Comparison of ENCODE assay signal across 1 cellular context in the genomic region with DNA sequence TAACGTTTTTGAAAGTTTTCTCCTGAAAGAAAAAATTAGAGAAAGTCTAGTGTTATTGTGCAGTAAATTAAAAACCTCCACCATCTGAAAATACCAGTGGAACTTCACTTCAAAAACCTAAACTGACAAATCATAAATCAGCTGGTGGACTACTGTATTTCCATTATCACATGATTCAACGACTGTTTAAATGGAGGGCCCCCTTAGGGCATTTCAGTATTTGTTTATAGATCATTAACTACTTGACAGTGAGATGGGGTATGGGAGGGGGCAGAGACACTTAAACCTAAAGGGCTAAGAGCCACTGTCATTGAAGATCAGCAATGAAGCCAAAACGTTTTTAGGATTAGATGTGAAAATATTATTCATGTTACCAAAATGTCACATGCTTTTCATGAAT.
TF ChIP-seq lines count a peak whose summit lies in the region.

No MANE protein-coding gene starts in this region.

TF ChIP-seq in HEK293, 187 proteins besides CTCF, POLR2A, EP300 and RAD21 (continued from another document and continues in another):
- TF ChIP-seq, protein P1, sequence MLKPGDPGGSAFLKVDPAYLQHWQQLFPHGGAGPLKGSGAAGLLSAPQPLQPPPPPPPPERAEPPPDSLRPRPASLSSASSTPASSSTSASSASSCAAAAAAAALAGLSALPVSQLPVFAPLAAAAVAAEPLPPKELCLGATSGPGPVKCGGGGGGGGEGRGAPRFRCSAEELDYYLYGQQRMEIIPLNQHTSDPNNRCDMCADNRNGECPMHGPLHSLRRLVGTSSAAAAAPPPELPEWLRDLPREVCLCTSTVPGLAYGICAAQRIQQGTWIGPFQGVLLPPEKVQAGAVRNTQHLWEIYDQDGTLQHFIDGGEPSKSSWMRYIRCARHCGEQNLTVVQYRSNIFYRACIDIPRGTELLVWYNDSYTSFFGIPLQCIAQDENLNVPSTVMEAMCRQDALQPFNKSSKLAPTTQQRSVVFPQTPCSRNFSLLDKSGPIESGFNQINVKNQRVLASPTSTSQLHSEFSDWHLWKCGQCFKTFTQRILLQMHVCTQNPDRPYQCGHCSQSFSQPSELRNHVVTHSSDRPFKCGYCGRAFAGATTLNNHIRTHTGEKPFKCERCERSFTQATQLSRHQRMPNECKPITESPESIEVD (tag by site-specific recombination; IDR thresholded peaks at IDR 0.05): peak; percentile 92
- 0 out of 2 replicates have a peak, but pooled peaks have one; percentile 11 for TF ChIP-seq ZNF558 (tag by site-specific recombination; IDR thresholded peaks at IDR 0.05)
- TF ChIP-seq, protein P2, sequence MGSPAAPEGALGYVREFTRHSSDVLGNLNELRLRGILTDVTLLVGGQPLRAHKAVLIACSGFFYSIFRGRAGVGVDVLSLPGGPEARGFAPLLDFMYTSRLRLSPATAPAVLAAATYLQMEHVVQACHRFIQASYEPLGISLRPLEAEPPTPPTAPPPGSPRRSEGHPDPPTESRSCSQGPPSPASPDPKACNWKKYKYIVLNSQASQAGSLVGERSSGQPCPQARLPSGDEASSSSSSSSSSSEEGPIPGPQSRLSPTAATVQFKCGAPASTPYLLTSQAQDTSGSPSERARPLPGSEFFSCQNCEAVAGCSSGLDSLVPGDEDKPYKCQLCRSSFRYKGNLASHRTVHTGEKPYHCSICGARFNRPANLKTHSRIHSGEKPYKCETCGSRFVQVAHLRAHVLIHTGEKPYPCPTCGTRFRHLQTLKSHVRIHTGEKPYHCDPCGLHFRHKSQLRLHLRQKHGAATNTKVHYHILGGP (tag by site-specific recombination; IDR thresholded peaks at IDR 0.05): peak; percentile 61
- no peak for TF ChIP-seq ZSCAN16 (tag by site-specific recombination; IDR thresholded peaks at IDR 0.05)
- TF ChIP-seq, protein P3, sequence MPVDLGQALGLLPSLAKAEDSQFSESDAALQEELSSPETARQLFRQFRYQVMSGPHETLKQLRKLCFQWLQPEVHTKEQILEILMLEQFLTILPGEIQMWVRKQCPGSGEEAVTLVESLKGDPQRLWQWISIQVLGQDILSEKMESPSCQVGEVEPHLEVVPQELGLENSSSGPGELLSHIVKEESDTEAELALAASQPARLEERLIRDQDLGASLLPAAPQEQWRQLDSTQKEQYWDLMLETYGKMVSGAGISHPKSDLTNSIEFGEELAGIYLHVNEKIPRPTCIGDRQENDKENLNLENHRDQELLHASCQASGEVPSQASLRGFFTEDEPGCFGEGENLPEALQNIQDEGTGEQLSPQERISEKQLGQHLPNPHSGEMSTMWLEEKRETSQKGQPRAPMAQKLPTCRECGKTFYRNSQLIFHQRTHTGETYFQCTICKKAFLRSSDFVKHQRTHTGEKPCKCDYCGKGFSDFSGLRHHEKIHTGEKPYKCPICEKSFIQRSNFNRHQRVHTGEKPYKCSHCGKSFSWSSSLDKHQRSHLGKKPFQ (tag by site-specific recombination; IDR thresholded peaks at IDR 0.05): no peak
- TF ChIP-seq ZNF223 (tag by site-specific recombination; IDR thresholded peaks at IDR 0.05): no peak
- TF ChIP-seq ZNF768 (tag by site-specific recombination; IDR thresholded peaks at IDR 0.05): peak; percentile 0; the same call in 1 of the 2 replicates
- TF ChIP-seq, protein P4, sequence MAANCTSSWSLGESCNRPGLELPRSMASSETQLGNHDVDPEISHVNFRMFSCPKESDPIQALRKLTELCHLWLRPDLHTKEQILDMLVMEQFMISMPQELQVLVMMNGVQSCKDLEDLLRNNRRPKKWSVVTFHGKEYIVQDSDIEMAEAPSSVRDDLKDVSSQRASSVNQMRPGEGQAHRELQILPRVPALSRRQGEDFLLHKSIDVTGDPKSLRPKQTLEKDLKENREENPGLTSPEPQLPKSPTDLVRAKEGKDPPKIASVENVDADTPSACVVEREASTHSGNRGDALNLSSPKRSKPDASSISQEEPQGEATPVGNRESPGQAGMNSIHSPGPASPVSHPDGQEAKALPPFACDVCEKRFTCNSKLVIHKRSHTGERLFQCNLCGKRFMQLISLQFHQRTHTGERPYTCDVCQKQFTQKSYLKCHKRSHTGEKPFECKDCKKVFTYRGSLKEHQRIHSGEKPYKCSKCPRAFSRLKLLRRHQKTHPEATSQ (tag by site-specific recombination; IDR thresholded peaks at IDR 0.05): no peak
- no peak for TF ChIP-seq ZNF544 (tag by site-specific recombination; IDR thresholded peaks at IDR 0.05)
- TF ChIP-seq ZNF510 (tag by site-specific recombination; IDR thresholded peaks at IDR 0.05; ENCODE audit: insufficient replicate concordance): no peak
- TF ChIP-seq, protein P5, sequence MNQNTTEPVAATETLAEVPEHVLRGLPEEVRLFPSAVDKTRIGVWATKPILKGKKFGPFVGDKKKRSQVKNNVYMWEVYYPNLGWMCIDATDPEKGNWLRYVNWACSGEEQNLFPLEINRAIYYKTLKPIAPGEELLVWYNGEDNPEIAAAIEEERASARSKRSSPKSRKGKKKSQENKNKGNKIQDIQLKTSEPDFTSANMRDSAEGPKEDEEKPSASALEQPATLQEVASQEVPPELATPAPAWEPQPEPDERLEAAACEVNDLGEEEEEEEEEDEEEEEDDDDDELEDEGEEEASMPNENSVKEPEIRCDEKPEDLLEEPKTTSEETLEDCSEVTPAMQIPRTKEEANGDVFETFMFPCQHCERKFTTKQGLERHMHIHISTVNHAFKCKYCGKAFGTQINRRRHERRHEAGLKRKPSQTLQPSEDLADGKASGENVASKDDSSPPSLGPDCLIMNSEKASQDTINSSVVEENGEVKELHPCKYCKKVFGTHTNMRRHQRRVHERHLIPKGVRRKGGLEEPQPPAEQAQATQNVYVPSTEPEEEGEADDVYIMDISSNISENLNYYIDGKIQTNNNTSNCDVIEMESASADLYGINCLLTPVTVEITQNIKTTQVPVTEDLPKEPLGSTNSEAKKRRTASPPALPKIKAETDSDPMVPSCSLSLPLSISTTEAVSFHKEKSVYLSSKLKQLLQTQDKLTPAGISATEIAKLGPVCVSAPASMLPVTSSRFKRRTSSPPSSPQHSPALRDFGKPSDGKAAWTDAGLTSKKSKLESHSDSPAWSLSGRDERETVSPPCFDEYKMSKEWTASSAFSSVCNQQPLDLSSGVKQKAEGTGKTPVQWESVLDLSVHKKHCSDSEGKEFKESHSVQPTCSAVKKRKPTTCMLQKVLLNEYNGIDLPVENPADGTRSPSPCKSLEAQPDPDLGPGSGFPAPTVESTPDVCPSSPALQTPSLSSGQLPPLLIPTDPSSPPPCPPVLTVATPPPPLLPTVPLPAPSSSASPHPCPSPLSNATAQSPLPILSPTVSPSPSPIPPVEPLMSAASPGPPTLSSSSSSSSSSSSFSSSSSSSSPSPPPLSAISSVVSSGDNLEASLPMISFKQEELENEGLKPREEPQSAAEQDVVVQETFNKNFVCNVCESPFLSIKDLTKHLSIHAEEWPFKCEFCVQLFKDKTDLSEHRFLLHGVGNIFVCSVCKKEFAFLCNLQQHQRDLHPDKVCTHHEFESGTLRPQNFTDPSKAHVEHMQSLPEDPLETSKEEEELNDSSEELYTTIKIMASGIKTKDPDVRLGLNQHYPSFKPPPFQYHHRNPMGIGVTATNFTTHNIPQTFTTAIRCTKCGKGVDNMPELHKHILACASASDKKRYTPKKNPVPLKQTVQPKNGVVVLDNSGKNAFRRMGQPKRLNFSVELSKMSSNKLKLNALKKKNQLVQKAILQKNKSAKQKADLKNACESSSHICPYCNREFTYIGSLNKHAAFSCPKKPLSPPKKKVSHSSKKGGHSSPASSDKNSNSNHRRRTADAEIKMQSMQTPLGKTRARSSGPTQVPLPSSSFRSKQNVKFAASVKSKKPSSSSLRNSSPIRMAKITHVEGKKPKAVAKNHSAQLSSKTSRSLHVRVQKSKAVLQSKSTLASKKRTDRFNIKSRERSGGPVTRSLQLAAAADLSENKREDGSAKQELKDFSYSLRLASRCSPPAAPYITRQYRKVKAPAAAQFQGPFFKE (tag by site-specific recombination; IDR thresholded peaks at IDR 0.05; ENCODE audit: borderline replicate concordance): no peak
- TF ChIP-seq TRIM28 (IDR thresholded peaks at IDR 0.05; ENCODE audit: borderline replicate concordance, low read length): no peak; the same call in 1 of the 2 replicates
- no peak for TF ChIP-seq ZNF529 (tag by site-specific recombination; IDR thresholded peaks at IDR 0.05; ENCODE audit: insufficient replicate concordance)
- no peak for TF ChIP-seq ZNF16 (tag by site-specific recombination; IDR thresholded peaks at IDR 0.05; ENCODE audit: low read depth)
- TF ChIP-seq, protein P6, sequence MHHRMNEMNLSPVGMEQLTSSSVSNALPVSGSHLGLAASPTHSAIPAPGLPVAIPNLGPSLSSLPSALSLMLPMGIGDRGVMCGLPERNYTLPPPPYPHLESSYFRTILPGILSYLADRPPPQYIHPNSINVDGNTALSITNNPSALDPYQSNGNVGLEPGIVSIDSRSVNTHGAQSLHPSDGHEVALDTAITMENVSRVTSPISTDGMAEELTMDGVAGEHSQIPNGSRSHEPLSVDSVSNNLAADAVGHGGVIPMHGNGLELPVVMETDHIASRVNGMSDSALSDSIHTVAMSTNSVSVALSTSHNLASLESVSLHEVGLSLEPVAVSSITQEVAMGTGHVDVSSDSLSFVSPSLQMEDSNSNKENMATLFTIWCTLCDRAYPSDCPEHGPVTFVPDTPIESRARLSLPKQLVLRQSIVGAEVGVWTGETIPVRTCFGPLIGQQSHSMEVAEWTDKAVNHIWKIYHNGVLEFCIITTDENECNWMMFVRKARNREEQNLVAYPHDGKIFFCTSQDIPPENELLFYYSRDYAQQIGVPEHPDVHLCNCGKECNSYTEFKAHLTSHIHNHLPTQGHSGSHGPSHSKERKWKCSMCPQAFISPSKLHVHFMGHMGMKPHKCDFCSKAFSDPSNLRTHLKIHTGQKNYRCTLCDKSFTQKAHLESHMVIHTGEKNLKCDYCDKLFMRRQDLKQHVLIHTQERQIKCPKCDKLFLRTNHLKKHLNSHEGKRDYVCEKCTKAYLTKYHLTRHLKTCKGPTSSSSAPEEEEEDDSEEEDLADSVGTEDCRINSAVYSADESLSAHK (tag by site-specific recombination; IDR thresholded peaks at IDR 0.05): 0 out of 2 replicates have a peak, but pooled peaks have one; percentile 33
- no peak for TF ChIP-seq ZNF133 (tag by site-specific recombination; IDR thresholded peaks at IDR 0.05)
- no peak for TF ChIP-seq ZNF791 (tag by site-specific recombination; IDR thresholded peaks at IDR 0.05)
- TF ChIP-seq, protein P7, sequence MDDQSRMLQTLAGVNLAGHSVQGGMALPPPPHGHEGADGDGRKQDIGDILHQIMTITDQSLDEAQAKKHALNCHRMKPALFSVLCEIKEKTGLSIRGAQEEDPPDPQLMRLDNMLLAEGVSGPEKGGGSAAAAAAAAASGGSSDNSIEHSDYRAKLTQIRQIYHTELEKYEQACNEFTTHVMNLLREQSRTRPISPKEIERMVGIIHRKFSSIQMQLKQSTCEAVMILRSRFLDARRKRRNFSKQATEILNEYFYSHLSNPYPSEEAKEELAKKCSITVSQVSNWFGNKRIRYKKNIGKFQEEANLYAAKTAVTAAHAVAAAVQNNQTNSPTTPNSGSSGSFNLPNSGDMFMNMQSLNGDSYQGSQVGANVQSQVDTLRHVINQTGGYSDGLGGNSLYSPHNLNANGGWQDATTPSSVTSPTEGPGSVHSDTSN (CRISPR knock-in tag; IDR thresholded peaks at IDR 0.05): no peak
- no peak for TF ChIP-seq ZNF391 (tag by site-specific recombination; IDR thresholded peaks at IDR 0.05; ENCODE audit: borderline replicate concordance, low read depth)
- TF ChIP-seq, protein P8, sequence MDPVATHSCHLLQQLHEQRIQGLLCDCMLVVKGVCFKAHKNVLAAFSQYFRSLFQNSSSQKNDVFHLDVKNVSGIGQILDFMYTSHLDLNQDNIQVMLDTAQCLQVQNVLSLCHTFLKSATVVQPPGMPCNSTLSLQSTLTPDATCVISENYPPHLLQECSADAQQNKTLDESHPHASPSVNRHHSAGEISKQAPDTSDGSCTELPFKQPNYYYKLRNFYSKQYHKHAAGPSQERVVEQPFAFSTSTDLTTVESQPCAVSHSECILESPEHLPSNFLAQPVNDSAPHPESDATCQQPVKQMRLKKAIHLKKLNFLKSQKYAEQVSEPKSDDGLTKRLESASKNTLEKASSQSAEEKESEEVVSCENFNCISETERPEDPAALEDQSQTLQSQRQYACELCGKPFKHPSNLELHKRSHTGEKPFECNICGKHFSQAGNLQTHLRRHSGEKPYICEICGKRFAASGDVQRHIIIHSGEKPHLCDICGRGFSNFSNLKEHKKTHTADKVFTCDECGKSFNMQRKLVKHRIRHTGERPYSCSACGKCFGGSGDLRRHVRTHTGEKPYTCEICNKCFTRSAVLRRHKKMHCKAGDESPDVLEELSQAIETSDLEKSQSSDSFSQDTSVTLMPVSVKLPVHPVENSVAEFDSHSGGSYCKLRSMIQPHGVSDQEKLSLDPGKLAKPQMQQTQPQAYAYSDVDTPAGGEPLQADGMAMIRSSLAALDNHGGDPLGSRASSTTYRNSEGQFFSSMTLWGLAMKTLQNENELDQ (tag by site-specific recombination; IDR thresholded peaks at IDR 0.05; ENCODE audit: low read depth): no peak
- TF ChIP-seq KLF10 (tag by site-specific recombination; IDR thresholded peaks at IDR 0.05): peak; percentile 58; the same call in 1 of the 2 replicates
- peak; percentile 61 for TF ChIP-seq ZNF843 (tag by site-specific recombination; IDR thresholded peaks at IDR 0.05)
- peak; percentile 96 for TF ChIP-seq OSR2 (tag by site-specific recombination; IDR thresholded peaks at IDR 0.05)
- no peak for TF ChIP-seq GLI4 (tag by site-specific recombination; IDR thresholded peaks at IDR 0.05)
- TF ChIP-seq, protein P9, sequence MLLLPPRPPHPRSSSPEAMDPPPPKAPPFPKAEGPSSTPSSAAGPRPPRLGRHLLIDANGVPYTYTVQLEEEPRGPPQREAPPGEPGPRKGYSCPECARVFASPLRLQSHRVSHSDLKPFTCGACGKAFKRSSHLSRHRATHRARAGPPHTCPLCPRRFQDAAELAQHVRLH (tag by site-specific recombination; IDR thresholded peaks at IDR 0.05): no peak
- TF ChIP-seq SCRT2 (tag by site-specific recombination; IDR thresholded peaks at IDR 0.05): no peak
- TF ChIP-seq ZNF777 (tag by site-specific recombination; IDR thresholded peaks at IDR 0.05; ENCODE audit: borderline replicate concordance): no peak
- 0 out of 2 replicates have a peak, but pooled peaks have one; percentile 27 for TF ChIP-seq SP7 (tag by site-specific recombination; IDR thresholded peaks at IDR 0.05)
- no peak; the same call in 1 of the 2 replicates for TF ChIP-seq ZNF10 (tag by site-specific recombination; IDR thresholded peaks at IDR 0.05)
- TF ChIP-seq FEZF1 (tag by site-specific recombination; IDR thresholded peaks at IDR 0.05): peak; percentile 65
- TF ChIP-seq, protein P10, sequence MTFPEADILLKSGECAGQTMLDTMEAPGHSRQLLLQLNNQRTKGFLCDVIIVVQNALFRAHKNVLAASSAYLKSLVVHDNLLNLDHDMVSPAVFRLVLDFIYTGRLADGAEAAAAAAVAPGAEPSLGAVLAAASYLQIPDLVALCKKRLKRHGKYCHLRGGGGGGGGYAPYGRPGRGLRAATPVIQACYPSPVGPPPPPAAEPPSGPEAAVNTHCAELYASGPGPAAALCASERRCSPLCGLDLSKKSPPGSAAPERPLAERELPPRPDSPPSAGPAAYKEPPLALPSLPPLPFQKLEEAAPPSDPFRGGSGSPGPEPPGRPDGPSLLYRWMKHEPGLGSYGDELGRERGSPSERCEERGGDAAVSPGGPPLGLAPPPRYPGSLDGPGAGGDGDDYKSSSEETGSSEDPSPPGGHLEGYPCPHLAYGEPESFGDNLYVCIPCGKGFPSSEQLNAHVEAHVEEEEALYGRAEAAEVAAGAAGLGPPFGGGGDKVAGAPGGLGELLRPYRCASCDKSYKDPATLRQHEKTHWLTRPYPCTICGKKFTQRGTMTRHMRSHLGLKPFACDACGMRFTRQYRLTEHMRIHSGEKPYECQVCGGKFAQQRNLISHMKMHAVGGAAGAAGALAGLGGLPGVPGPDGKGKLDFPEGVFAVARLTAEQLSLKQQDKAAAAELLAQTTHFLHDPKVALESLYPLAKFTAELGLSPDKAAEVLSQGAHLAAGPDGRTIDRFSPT (tag by site-specific recombination; IDR thresholded peaks at IDR 0.05): no peak
- TF ChIP-seq ZNF2 (tag by site-specific recombination; IDR thresholded peaks at IDR 0.05): peak; percentile 19; the same call in 1 of the 2 replicates
- TF ChIP-seq ZFP3 (tag by site-specific recombination; IDR thresholded peaks at IDR 0.05; ENCODE audit: low read depth): no peak
- TF ChIP-seq ZNF514 (tag by site-specific recombination; IDR thresholded peaks at IDR 0.05): no peak
